Comparison of ENCODE assay signal across 1 cellular context in the genomic region with DNA sequence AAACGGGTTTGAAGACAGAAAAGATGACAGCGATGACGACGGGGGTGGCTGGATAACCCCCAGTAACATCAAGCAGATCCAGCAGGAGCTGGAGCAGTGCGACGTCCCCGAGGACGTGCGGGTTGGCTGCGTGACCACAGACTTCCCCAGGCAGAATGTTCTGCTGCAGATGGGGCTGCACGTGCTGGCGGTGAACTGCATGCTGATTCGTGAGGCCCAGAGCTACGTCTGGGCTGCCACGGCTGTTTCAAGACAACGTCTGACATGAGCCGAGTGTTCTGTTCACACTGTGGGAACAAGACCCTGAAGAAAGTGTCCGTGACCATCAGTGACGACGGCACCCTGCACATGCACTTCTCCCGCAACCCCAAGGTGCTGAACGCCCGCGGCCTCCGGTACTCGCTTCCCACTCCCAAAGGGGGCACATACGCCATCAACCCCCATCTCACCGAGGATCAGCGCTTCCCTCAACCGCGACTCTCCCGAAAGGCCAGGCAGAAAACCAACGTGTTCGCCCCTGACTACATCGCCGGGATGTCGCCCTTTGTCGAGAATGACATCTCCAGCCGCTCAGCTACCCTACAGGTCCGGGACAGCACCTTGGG.
TF ChIP-seq lines count a peak whose summit lies in the region.

No MANE protein-coding gene starts in this region.

TF ChIP-seq in K562, 482 proteins besides CTCF, POLR2A, EP300 and RAD21 (continued from another document):
- no peak for TF ChIP-seq COPS2 (conservative IDR thresholded peaks at IDR 0.05)
